Comparison of ENCODE assay signal across 13 cellular contexts in the genomic region with DNA sequence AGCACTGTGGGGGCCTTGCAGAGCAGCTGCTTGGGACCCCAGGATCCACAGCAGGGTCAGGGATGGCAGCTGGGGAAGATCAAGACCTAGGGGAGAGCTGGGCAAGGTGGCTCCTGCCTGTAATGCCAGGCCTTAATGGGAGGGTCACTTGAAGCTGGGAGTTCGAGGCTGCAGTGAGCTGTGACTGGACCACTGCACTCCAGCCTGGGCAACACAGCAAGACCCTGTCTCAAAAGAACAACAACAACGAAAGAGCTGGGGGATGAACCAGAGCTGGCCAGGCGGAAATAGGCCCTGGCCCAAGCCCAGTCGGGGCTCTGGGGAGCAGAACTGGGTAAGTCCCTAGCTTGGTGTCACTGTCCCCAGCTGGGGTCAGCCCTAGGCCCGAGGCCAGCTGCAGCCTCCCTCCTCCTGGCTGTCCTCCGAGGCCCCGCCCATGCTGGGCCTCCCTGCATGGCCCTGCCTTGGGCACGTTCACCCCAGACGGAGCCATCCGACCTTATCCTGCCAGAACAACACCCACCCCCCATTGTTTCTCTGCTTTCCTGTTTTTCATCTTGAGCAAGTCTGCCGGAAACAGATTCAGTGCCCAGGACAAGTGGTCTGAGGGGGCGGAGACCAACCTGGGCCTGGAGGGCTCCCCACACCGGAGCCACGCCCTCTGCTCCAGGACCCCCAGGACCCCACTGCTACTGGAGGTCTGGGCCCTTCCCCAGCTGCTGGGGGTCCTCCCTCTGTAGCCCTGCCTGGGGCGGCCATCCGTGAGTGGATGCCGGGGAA. TPM values are rescaled to one million over a fixed set of nuclear protein-coding genes. Genes with fewer than 3 reads are reported as not detected.
DNase-seq lines count a peak whose midpoint lies in the region; ATAC-seq, FAIRE-seq and TF ChIP-seq lines count a peak whose summit lies in the region.
"Had no signal": no experiment of that assay in that cellular context is flagged by ENCODE, and none has a peak within 500 bp of the region (broad histone marks: within the 10 kb centered on the region; RNA-seq: fewer than 3 reads in every experiment).

No MANE protein-coding gene starts in this region.

- H3K36me3 ChIP-seq in HepG2 (replicated peaks in 1 of 2; ENCODE audit: control insufficient read depth in 1 of 2, insufficient read depth in 2 of 2, low read length in 2 of 2) (no peaks in the 10 kb centered on the region), stomach (no peaks in the 10 kb centered on the region)

- no peak overlapping the region for H3K4me3 Mint-ChIP-seq in activated T-helper 17 cell treated with anti-CD3 and anti-CD28 coated beads, Interleukin-2, amount 50 U/mL, for 72 hours

- no peak overlapping the region for H3K4me2 ChIP-seq in HepG2 (ENCODE audit: low read depth, low read length)

- in situ Hi-C loops in HepG2 (cut with HindIII; ENCODE audit: extremely low pct_ligation_motif_present, low pct_unique_long_range_greater_than_20kb) = no loop called here

- H3K27me3 ChIP-seq in dorsolateral prefrontal cortex = peaks cover 0 to 20% (median 0%) of the 10 kb centered on the region in 45 donors
- H3K27me3 ChIP-seq in HepG2 (ENCODE audit: control insufficient read depth in 1 of 2, insufficient read depth in 2 of 2, low read length in 2 of 2) = peaks cover 4 to 30% of the 10 kb centered on the region in 2 experiments; a peak in 3 of 5 replicates
- peaks cover 6 to 53% (median 35%) of the 10 kb centered on the region in 3 donors for H3K27me3 ChIP-seq in stomach

- DNase-seq in dorsolateral prefrontal cortex (no peak), HepG2 (ENCODE audit: low spot score) (no peak), stomach (no peak), hypothalamus (lab: John Stamatoyannopoulos, UW) (no peak), NCI-H187 treated with DMSO at 0.1 percent for 48 hours (lab: John Stamatoyannopoulos, UW) (no peak), COLO668 (lab: John Stamatoyannopoulos, UW; ENCODE audit: unreplicated experiment) (no peak)
- DNase-seq: CD8-positive, alpha-beta memory T cell; cortex of kidney; NCI-H2227 treated with DMSO at 0.1 percent for 48 hours; stimulated activated CD4-positive, alpha-beta T cell treated with anti-CD3 and anti-CD28 coated beads, Interleukin-2, amount 100 ng/mL, for 24 hours had no signal

- CTCF ChIA-PET in HepG2 (lab: Yijun Ruan, JAX; ENCODE audit: low intra/inter-chr PET ratio, low total read pairs) = no interaction called here

- ATAC-seq in HepG2 = no peak
- no peak for ATAC-seq in activated T-helper 17 cell treated with anti-CD3 and anti-CD28 coated beads, Interleukin-2, amount 50 U/mL, for 72 hours (replicated peaks)
- ATAC-seq: activated CD4-positive, CD25-positive, alpha-beta regulatory T cell treated with anti-CD3 and anti-CD28 coated beads, Interleukin-2, amount 50 U/mL, for 24 hours had no signal

- H3K27ac ChIP-seq in dorsolateral prefrontal cortex (peak overlapping the region in 39 of 59 donors; percentile 3 to 88 (median 73)), HepG2 (ENCODE audit: extremely low read length, insufficient read depth, low read length) (no peak overlapping the region), stomach (peak overlapping the region in 4 of 5 donors; percentile 37 to 73 (median 52))

- no peak overlapping the region for H2AFZ ChIP-seq in HepG2 (ENCODE audit: low read length)

- TF ChIP-seq EP300 in Ishikawa (IDR thresholded peaks at IDR 0.05; ENCODE audit: borderline replicate concordance) (peak; percentile 61; the same call in 1 of the 2 replicates), HepG2 (IDR thresholded peaks at IDR 0.05; ENCODE audit: low read depth in 2 of 2, low read length in 2 of 2) (no peak), HepG2 (CRISPR knock-in tag; IDR thresholded peaks at IDR 0.05; ENCODE audit: borderline replicate concordance) (no peak), stomach (IDR thresholded peaks at IDR 0.05) (no peak)

- no TSS peak for BruUV-seq in HepG2 (replicated peaks; lab: Mats Ljungman, UMichigan)

- H4K20me1 ChIP-seq in HepG2 (ENCODE audit: insufficient read depth, low read length) = no peaks in the 10 kb centered on the region

- H3K27ac Mint-ChIP-seq in activated T-helper 17 cell treated with anti-CD3 and anti-CD28 coated beads, Interleukin-2, amount 50 U/mL, for 72 hours = no peak overlapping the region
- H3K27ac Mint-ChIP-seq: CD8-positive, alpha-beta memory T cell had no signal

- H3K4me3 ChIP-seq in dorsolateral prefrontal cortex (peak overlapping the region in 43 of 59 donors; percentile 50 to 79 (median 69)), HepG2 (replicated peaks in 1 of 3; ENCODE audit: insufficient read depth in 1 of 3, low read depth in 2 of 3, low read length in 3 of 3) (peak overlapping the region in 1 of 3 experiments; percentile 66; a peak in 1 of 6 replicates), stomach (no peak overlapping the region)

- H3K79me2 ChIP-seq in HepG2 (ENCODE audit: insufficient read depth, low read length) = no peaks in the 10 kb centered on the region

- FAIRE-seq in HepG2 (lab: Jason Lieb, UNC) = no peak

- no peak for TF ChIP-seq RAD21 in Ishikawa (IDR thresholded peaks at IDR 0.05; ENCODE audit: low read depth)
- TF ChIP-seq RAD21 in HepG2 (CRISPR knock-in tag; IDR thresholded peaks at IDR 0.05) = no peak

- TF ChIP-seq CTCF in dorsolateral prefrontal cortex (IDR thresholded peaks at IDR 0.05 in 54 of 56, conservative IDR thresholded peaks at IDR 0.05 in 2 of 56; ENCODE audit: low read depth in 1 of 56, partially characterized antibody in 56 of 56) (no peak), HepG2 (CRISPR knock-in tag; IDR thresholded peaks at IDR 0.05) (no peak), stomach (IDR thresholded peaks at IDR 0.05) (no peak)

- 74% methylated on average over 9 of the region's 17 CpGs for WGBS in HepG2 (ENCODE audit: low lambda C conversion rate)
- WGBS in stomach, 5 donors = 61 to 68% (median 64%) methylated on average over 11 to 17 of the region's 17 CpGs

- peaks cover 12% of the 10 kb centered on the region for H3K27me3 Mint-ChIP-seq in activated T-helper 17 cell treated with anti-CD3 and anti-CD28 coated beads, Interleukin-2, amount 50 U/mL, for 72 hours

- intact Hi-C loops in dorsolateral prefrontal cortex (cut with DNase I) = no loop called here
- intact Hi-C loops in HepG2 (cut with micrococcal nuclease; ENCODE audit: unreplicated experiment) = no loop called here
- intact Hi-C loops in stomach (cut with DNase I; ENCODE audit: low total_unique reads) = no loop called here

- POLR2A ChIA-PET in HepG2 (lab: Yijun Ruan, JAX) = interaction anchor here (3.8 kb wide), 1 partner anchor 14 kb away, joined by 17 read pairs; no protein-coding TSS in a partner anchor

- no peaks in the 10 kb centered on the region for H3K4me1 Mint-ChIP-seq in activated T-helper 17 cell treated with anti-CD3 and anti-CD28 coated beads, Interleukin-2, amount 50 U/mL, for 72 hours

- H3K9me3 ChIP-seq in HepG2 (ENCODE audit: low read length) = no peaks in the 10 kb centered on the region
- no peaks in the 10 kb centered on the region for H3K9me3 ChIP-seq in stomach

- peaks cover 22% of the 10 kb centered on the region for H3K4me1 ChIP-seq in HepG2 (ENCODE audit: insufficient read depth, low read length)
- peaks cover 11 to 42% (median 27%) of the 10 kb centered on the region in 4 donors for H3K4me1 ChIP-seq in stomach

- TF ChIP-seq POLR2A in HepG2 (IDR thresholded peaks at IDR 0.05; ENCODE audit: insufficient read depth in 1 of 2, low read depth in 2 of 2, low read length in 2 of 2) = no peak
- no peak for TF ChIP-seq POLR2A in stomach (IDR thresholded peaks at IDR 0.05)

- no peaks in the 10 kb centered on the region for H3K36me3 Mint-ChIP-seq in activated T-helper 17 cell treated with anti-CD3 and anti-CD28 coated beads, Interleukin-2, amount 50 U/mL, for 72 hours (ENCODE audit: low read depth)
- H3K36me3 Mint-ChIP-seq: CD8-positive, alpha-beta memory T cell had no signal

- no peak overlapping the region for H3K9ac ChIP-seq in HepG2 (ENCODE audit: insufficient read depth, low read depth, low read length)

- no peaks in the 10 kb centered on the region for H3K9me3 Mint-ChIP-seq in activated T-helper 17 cell treated with anti-CD3 and anti-CD28 coated beads, Interleukin-2, amount 50 U/mL, for 72 hours

RNA-seq across cellular contexts. Expression of gene DIPK1B, which starts 1.9 kb away (rescaled TPM):
- total RNA-seq in dorsolateral prefrontal cortex (10 to 100 TPM; 12.6 to 48.9 (median 34.9) TPM), HepG2 (2016; rRNA removed; fragmentation: Illumina TruSeq; extraction: Trizol) (0.18 and 0.28 TPM in 2 replicates), stomach (10 to 100 TPM in 1 of 5 donors, 1 to 10 TPM in 2, under 1 TPM in 1, not detected in 1; 0.45 to 10.4 (median 5.8) TPM)
- 0.91 and 1.1 TPM in 2 replicates for total RNA-seq in HepG2 (2016; cell fraction: cytosol; rRNA removed; fragmentation: Illumina TruSeq; extraction: Trizol; ENCODE audit: low read depth)
- 0.28 and 0.41 TPM in 2 replicates for total RNA-seq in HepG2 (2016; cell fraction: insoluble cytoplasmic fraction; rRNA removed; fragmentation: Illumina TruSeq; extraction: Trizol)
- 0.99 and 1.2 TPM in 2 replicates for total RNA-seq in HepG2 (2016; cell fraction: membrane; rRNA removed; fragmentation: Illumina TruSeq; extraction: Trizol)
- total RNA-seq in HepG2 (2016; cell fraction: nucleus; rRNA removed; fragmentation: Illumina TruSeq; extraction: Trizol) = 0.16 TPM in 1 of 2 replicates, not detected in the other
- polyA plus RNA-seq in HepG2 (2011; rRNA removed) (3.9 and 7.2 TPM in 2 replicates), stomach (1 to 10 TPM; 1.6 to 4.7 (median 4.0) TPM)
- polyA plus RNA-seq in HepG2 (2011; cell fraction: cytosol; rRNA removed) = 4.8 and 7.5 TPM in 2 replicates
- 17.3 and 19.2 TPM in 2 replicates for polyA plus RNA-seq in HepG2 (2011; cell fraction: nucleus; rRNA removed)
- 3.2 TPM in 2 replicates for polyA plus RNA-seq in HepG2 (2012)
- 1.3 TPM in 2 replicates for polyA plus RNA-seq in HepG2 (2016; cell fraction: cytosol; fragmentation: Illumina TruSeq; extraction: Trizol; ENCODE audit: low read depth)
- polyA plus RNA-seq in HepG2 (2016; cell fraction: insoluble cytoplasmic fraction; fragmentation: Illumina TruSeq; extraction: Trizol; ENCODE audit: low read depth) = 0.28 and 0.45 TPM in 2 replicates
- 1.1 TPM in 2 replicates for polyA plus RNA-seq in HepG2 (2016; cell fraction: membrane; fragmentation: Illumina TruSeq; extraction: Trizol; ENCODE audit: low read depth)
- polyA plus RNA-seq in HepG2 (2016; cell fraction: nucleus; fragmentation: Illumina TruSeq; extraction: Trizol; ENCODE audit: insufficient read depth, low read depth) = 0.56 and 0.57 TPM in 2 replicates
- 0.07 and 7.1 TPM in 2 replicates for polyA minus RNA-seq in HepG2 (2011; rRNA and poly(A)+ RNA removed; ENCODE audit: low replicate concordance)
- polyA minus RNA-seq in HepG2 (2011; cell fraction: cytosol; rRNA and poly(A)+ RNA removed) = 2.7 and 3.6 TPM in 2 replicates
- 1.2 TPM in 2 replicates for polyA minus RNA-seq in HepG2 (2011; cell fraction: nucleus; rRNA and poly(A)+ RNA removed)
- total RNA-seq in activated T-helper 17 cell treated with anti-CD3 and anti-CD28 coated beads, Interleukin-2, amount 50 U/mL, for 72 hours = not detected
- total RNA-seq: CD8-positive, alpha-beta memory T cell had no signal
- polyA plus RNA-seq: CD8-positive, alpha-beta memory T cell had no signal

RNA-seq across cellular contexts. Expression of gene AGPAT2, which starts 27.0 kb away (rescaled TPM):
- 10 to 100 TPM in 91 of 120 experiments, 1 to 10 TPM in 29; 4.1 to 18.0 (median 11.6) TPM for total RNA-seq in dorsolateral prefrontal cortex
- 2.5 and 3.9 TPM in 2 replicates for total RNA-seq in HepG2 (2016; rRNA removed; fragmentation: Illumina TruSeq; extraction: Trizol)
- total RNA-seq in HepG2 (2016; cell fraction: cytosol; rRNA removed; fragmentation: Illumina TruSeq; extraction: Trizol; ENCODE audit: low read depth) = 5.2 and 5.9 TPM in 2 replicates
- total RNA-seq in HepG2 (2016; cell fraction: insoluble cytoplasmic fraction; rRNA removed; fragmentation: Illumina TruSeq; extraction: Trizol) = 2.1 and 3.5 TPM in 2 replicates
- 6.3 and 6.7 TPM in 2 replicates for total RNA-seq in HepG2 (2016; cell fraction: membrane; rRNA removed; fragmentation: Illumina TruSeq; extraction: Trizol)
- 3.1 and 3.9 TPM in 2 replicates for total RNA-seq in HepG2 (2016; cell fraction: nucleus; rRNA removed; fragmentation: Illumina TruSeq; extraction: Trizol)
- 25.8 and 33.0 TPM in 2 replicates for polyA plus RNA-seq in HepG2 (2011; rRNA removed)
- 34.1 and 37.6 TPM in 2 replicates for polyA plus RNA-seq in HepG2 (2011; cell fraction: cytosol; rRNA removed)
- polyA plus RNA-seq in HepG2 (2011; cell fraction: nucleus; rRNA removed) = 32.1 and 35.6 TPM in 2 replicates
- polyA plus RNA-seq in HepG2 (2012) = 9.3 and 10.6 TPM in 2 replicates
- polyA plus RNA-seq in HepG2 (2016; cell fraction: cytosol; fragmentation: Illumina TruSeq; extraction: Trizol; ENCODE audit: low read depth) = 8.4 and 9.1 TPM in 2 replicates
- 3.6 and 3.8 TPM in 2 replicates for polyA plus RNA-seq in HepG2 (2016; cell fraction: insoluble cytoplasmic fraction; fragmentation: Illumina TruSeq; extraction: Trizol; ENCODE audit: low read depth)
- 9.7 and 9.8 TPM in 2 replicates for polyA plus RNA-seq in HepG2 (2016; cell fraction: membrane; fragmentation: Illumina TruSeq; extraction: Trizol; ENCODE audit: low read depth)
- 8.2 and 8.4 TPM in 2 replicates for polyA plus RNA-seq in HepG2 (2016; cell fraction: nucleus; fragmentation: Illumina TruSeq; extraction: Trizol; ENCODE audit: insufficient read depth, low read depth)
- polyA minus RNA-seq in HepG2 (2011; rRNA and poly(A)+ RNA removed; ENCODE audit: low replicate concordance) = 34.1 and 96.5 TPM in 2 replicates
- polyA minus RNA-seq in HepG2 (2011; cell fraction: cytosol; rRNA and poly(A)+ RNA removed) = 12.3 and 17.9 TPM in 2 replicates
- polyA minus RNA-seq in HepG2 (2011; cell fraction: nucleus; rRNA and poly(A)+ RNA removed) = 6.1 and 6.2 TPM in 2 replicates
- total RNA-seq in stomach = 100 to 1,000 TPM in 2 of 5 donors, 10 to 100 TPM in 3; 49.6 to 135 (median 68.8) TPM
- polyA plus RNA-seq in stomach = 10 to 100 TPM; 32.7 to 88.7 (median 75.1) TPM
- 10 to 100 TPM; 14.6 to 15.6 TPM for total RNA-seq in activated T-helper 17 cell treated with anti-CD3 and anti-CD28 coated beads, Interleukin-2, amount 50 U/mL, for 72 hours

RNA-seq across cellular contexts. Expression of gene LCN10, which starts 28.5 kb away (rescaled TPM):
- total RNA-seq in dorsolateral prefrontal cortex (1 to 10 TPM in 76 of 120 experiments, under 1 TPM in 39, not detected in 5; 0.14 to 8.5 (median 1.5) TPM), HepG2 (2016; rRNA removed; fragmentation: Illumina TruSeq; extraction: Trizol) (0.14 and 0.53 TPM in 2 replicates), stomach (10 to 100 TPM in 1 of 5 donors, 1 to 10 TPM in 3, under 1 TPM in 1; 0.58 to 25.5 (median 4.9) TPM)
- total RNA-seq in HepG2 (2016; cell fraction: cytosol; rRNA removed; fragmentation: Illumina TruSeq; extraction: Trizol; ENCODE audit: low read depth) = not detected in 2 replicates
- 0.13 and 0.19 TPM in 2 replicates for total RNA-seq in HepG2 (2016; cell fraction: insoluble cytoplasmic fraction; rRNA removed; fragmentation: Illumina TruSeq; extraction: Trizol)
- total RNA-seq in HepG2 (2016; cell fraction: membrane; rRNA removed; fragmentation: Illumina TruSeq; extraction: Trizol) = 0.34 TPM in 2 replicates
- total RNA-seq in HepG2 (2016; cell fraction: nucleus; rRNA removed; fragmentation: Illumina TruSeq; extraction: Trizol) = 0.22 TPM in 1 of 2 replicates, not detected in the other
- polyA plus RNA-seq in HepG2 (2011; rRNA removed) (0.61 and 0.84 TPM in 2 replicates), stomach (10 to 100 TPM in 2 of 3 donors, 1 to 10 TPM in 1; 7.7 to 18.4 (median 10.2) TPM)
- polyA plus RNA-seq in HepG2 (2011; cell fraction: cytosol; rRNA removed) = 0.82 and 1.0 TPM in 2 replicates
- polyA plus RNA-seq in HepG2 (2011; cell fraction: nucleus; rRNA removed) = 0.85 and 1.8 TPM in 2 replicates
- 1.5 and 1.8 TPM in 2 replicates for polyA plus RNA-seq in HepG2 (2012)
- polyA plus RNA-seq in HepG2 (2016; cell fraction: cytosol; fragmentation: Illumina TruSeq; extraction: Trizol; ENCODE audit: low read depth) = 0.18 and 0.24 TPM in 2 replicates
- polyA plus RNA-seq in HepG2 (2016; cell fraction: insoluble cytoplasmic fraction; fragmentation: Illumina TruSeq; extraction: Trizol; ENCODE audit: low read depth) = 0.27 and 0.43 TPM in 2 replicates
- 0.15 and 0.43 TPM in 2 replicates for polyA plus RNA-seq in HepG2 (2016; cell fraction: membrane; fragmentation: Illumina TruSeq; extraction: Trizol; ENCODE audit: low read depth)
- polyA plus RNA-seq in HepG2 (2016; cell fraction: nucleus; fragmentation: Illumina TruSeq; extraction: Trizol; ENCODE audit: insufficient read depth, low read depth) = 0.41 and 0.74 TPM in 2 replicates
- polyA minus RNA-seq in HepG2 (2011; rRNA and poly(A)+ RNA removed; ENCODE audit: low replicate concordance) = 0.30 and 1.0 TPM in 2 replicates
- not detected in 2 replicates for polyA minus RNA-seq in HepG2 (2011; cell fraction: cytosol; rRNA and poly(A)+ RNA removed)
- not detected in 2 replicates for polyA minus RNA-seq in HepG2 (2011; cell fraction: nucleus; rRNA and poly(A)+ RNA removed)
- total RNA-seq in activated T-helper 17 cell treated with anti-CD3 and anti-CD28 coated beads, Interleukin-2, amount 50 U/mL, for 72 hours = 1 to 10 TPM; 1.0 to 1.8 TPM

RNA-seq across cellular contexts. Expression of gene LCN6, which starts 34.0 kb away (rescaled TPM):
- total RNA-seq in dorsolateral prefrontal cortex (10 to 100 TPM in 1 of 120 experiments, 1 to 10 TPM in 70, under 1 TPM in 6, not detected in 43; 0.52 to 10.9 (median 2.1) TPM), HepG2 (2016; rRNA removed; fragmentation: Illumina TruSeq; extraction: Trizol) (not detected in 2 replicates), stomach (10 to 100 TPM in 2 of 5 donors, 1 to 10 TPM in 1, not detected in 2; 7.0 to 31.2 (median 12.5) TPM)
- total RNA-seq in HepG2 (2016; cell fraction: cytosol; rRNA removed; fragmentation: Illumina TruSeq; extraction: Trizol; ENCODE audit: low read depth) = not detected in 2 replicates
- not detected in 2 replicates for total RNA-seq in HepG2 (2016; cell fraction: insoluble cytoplasmic fraction; rRNA removed; fragmentation: Illumina TruSeq; extraction: Trizol)
- not detected in 2 replicates for total RNA-seq in HepG2 (2016; cell fraction: membrane; rRNA removed; fragmentation: Illumina TruSeq; extraction: Trizol)
- total RNA-seq in HepG2 (2016; cell fraction: nucleus; rRNA removed; fragmentation: Illumina TruSeq; extraction: Trizol) = not detected in 2 replicates
- polyA plus RNA-seq in HepG2 (2011; rRNA removed) (not detected in 2 replicates), stomach (10 to 100 TPM; 18.8 to 23.2 (median 19.5) TPM)
- not detected in 2 replicates for polyA plus RNA-seq in HepG2 (2011; cell fraction: cytosol; rRNA removed)
- polyA plus RNA-seq in HepG2 (2011; cell fraction: nucleus; rRNA removed) = not detected in 2 replicates
- polyA plus RNA-seq in HepG2 (2012) = not detected in 2 replicates
- not detected in 2 replicates for polyA plus RNA-seq in HepG2 (2016; cell fraction: cytosol; fragmentation: Illumina TruSeq; extraction: Trizol; ENCODE audit: low read depth)
- polyA plus RNA-seq in HepG2 (2016; cell fraction: insoluble cytoplasmic fraction; fragmentation: Illumina TruSeq; extraction: Trizol; ENCODE audit: low read depth) = not detected in 2 replicates
- not detected in 2 replicates for polyA plus RNA-seq in HepG2 (2016; cell fraction: membrane; fragmentation: Illumina TruSeq; extraction: Trizol; ENCODE audit: low read depth)
- not detected in 2 replicates for polyA plus RNA-seq in HepG2 (2016; cell fraction: nucleus; fragmentation: Illumina TruSeq; extraction: Trizol; ENCODE audit: insufficient read depth, low read depth)
- polyA minus RNA-seq in HepG2 (2011; rRNA and poly(A)+ RNA removed; ENCODE audit: low replicate concordance) = not detected in 2 replicates
- polyA minus RNA-seq in HepG2 (2011; cell fraction: cytosol; rRNA and poly(A)+ RNA removed) = not detected in 2 replicates
- polyA minus RNA-seq in HepG2 (2011; cell fraction: nucleus; rRNA and poly(A)+ RNA removed) = not detected in 2 replicates
- not detected for total RNA-seq in activated T-helper 17 cell treated with anti-CD3 and anti-CD28 coated beads, Interleukin-2, amount 50 U/mL, for 72 hours
- total RNA-seq: CD8-positive, alpha-beta memory T cell had no signal
- polyA plus RNA-seq: CD8-positive, alpha-beta memory T cell had no signal

RNA-seq across cellular contexts. Expression of gene LCN8, which starts 43.8 kb away (rescaled TPM):
- total RNA-seq in dorsolateral prefrontal cortex (1 to 10 TPM in 16 of 120 experiments, under 1 TPM in 58, not detected in 46; 0.16 to 2.8 (median 0.72) TPM), HepG2 (2016; rRNA removed; fragmentation: Illumina TruSeq; extraction: Trizol) (not detected in 2 replicates), stomach (not detected)
- total RNA-seq in HepG2 (2016; cell fraction: cytosol; rRNA removed; fragmentation: Illumina TruSeq; extraction: Trizol; ENCODE audit: low read depth) = not detected in 2 replicates
- total RNA-seq in HepG2 (2016; cell fraction: insoluble cytoplasmic fraction; rRNA removed; fragmentation: Illumina TruSeq; extraction: Trizol) = not detected in 2 replicates
- not detected in 2 replicates for total RNA-seq in HepG2 (2016; cell fraction: membrane; rRNA removed; fragmentation: Illumina TruSeq; extraction: Trizol)
- total RNA-seq in HepG2 (2016; cell fraction: nucleus; rRNA removed; fragmentation: Illumina TruSeq; extraction: Trizol) = not detected in 2 replicates
- polyA plus RNA-seq in HepG2 (2011; rRNA removed) (0.15 TPM in 1 of 2 replicates, not detected in the other), stomach (not detected)
- polyA plus RNA-seq in HepG2 (2011; cell fraction: cytosol; rRNA removed) = 0.01 TPM in 1 of 2 replicates, not detected in the other
- 0.64 and 1.8 TPM in 2 replicates for polyA plus RNA-seq in HepG2 (2011; cell fraction: nucleus; rRNA removed)
- not detected in 2 replicates for polyA plus RNA-seq in HepG2 (2012)
- polyA plus RNA-seq in HepG2 (2016; cell fraction: cytosol; fragmentation: Illumina TruSeq; extraction: Trizol; ENCODE audit: low read depth) = not detected in 2 replicates
- polyA plus RNA-seq in HepG2 (2016; cell fraction: insoluble cytoplasmic fraction; fragmentation: Illumina TruSeq; extraction: Trizol; ENCODE audit: low read depth) = not detected in 2 replicates
- polyA plus RNA-seq in HepG2 (2016; cell fraction: membrane; fragmentation: Illumina TruSeq; extraction: Trizol; ENCODE audit: low read depth) = not detected in 2 replicates
- not detected in 2 replicates for polyA plus RNA-seq in HepG2 (2016; cell fraction: nucleus; fragmentation: Illumina TruSeq; extraction: Trizol; ENCODE audit: insufficient read depth, low read depth)
- not detected in 2 replicates for polyA minus RNA-seq in HepG2 (2011; rRNA and poly(A)+ RNA removed; ENCODE audit: low replicate concordance)
- polyA minus RNA-seq in HepG2 (2011; cell fraction: cytosol; rRNA and poly(A)+ RNA removed) = not detected in 2 replicates
- not detected in 2 replicates for polyA minus RNA-seq in HepG2 (2011; cell fraction: nucleus; rRNA and poly(A)+ RNA removed)
- total RNA-seq in activated T-helper 17 cell treated with anti-CD3 and anti-CD28 coated beads, Interleukin-2, amount 50 U/mL, for 72 hours = not detected
- total RNA-seq: CD8-positive, alpha-beta memory T cell had no signal
- polyA plus RNA-seq: CD8-positive, alpha-beta memory T cell had no signal

Comparison
In these comparisons a context has a peak if more than half of its experiments do, and no peak if none do; other contexts are left out.
1. H3K4me3 ChIP-seq: peak in dorsolateral prefrontal cortex (43 of 59); none in stomach (0 of 4).